In the genomic region with DNA sequence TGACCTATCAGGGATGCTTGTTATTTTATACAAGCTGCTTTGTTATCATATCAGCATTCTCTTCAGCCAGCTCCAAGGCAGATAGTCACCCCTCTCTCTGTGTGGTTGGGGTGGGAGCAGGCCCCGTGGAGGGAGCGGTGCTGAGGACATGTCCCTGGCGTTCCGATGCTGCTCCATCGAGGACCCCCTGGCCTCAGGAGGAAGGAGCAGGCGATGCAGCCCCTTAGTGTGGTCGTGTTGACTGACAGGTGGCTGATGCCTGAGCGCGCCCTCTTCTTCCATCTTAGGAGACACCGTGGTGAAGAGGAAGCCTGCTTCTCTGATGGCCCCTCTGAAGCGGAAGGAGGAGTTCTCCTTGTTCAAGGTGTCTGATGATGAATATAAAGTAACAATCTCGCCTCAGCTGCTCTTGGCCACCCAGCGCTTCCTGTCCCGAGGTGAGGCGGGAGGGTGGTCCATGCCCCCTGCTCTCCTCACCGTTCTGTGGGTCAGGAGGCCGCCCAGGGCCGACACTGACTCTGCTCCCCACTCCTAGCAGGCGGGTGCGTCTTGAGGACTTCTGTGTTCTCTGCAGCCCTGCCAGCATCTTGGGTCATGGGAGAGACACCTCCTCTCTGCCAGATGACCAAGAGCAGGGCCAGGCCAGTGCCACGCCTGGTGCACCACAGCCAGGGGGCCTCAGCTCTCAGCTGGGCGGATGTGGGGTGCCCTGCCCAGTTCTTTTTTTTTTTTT, we compare ENCODE assay signal across 26 cellular contexts.
"Had no signal": no experiment of that assay in that cellular context is flagged by ENCODE, and none has a peak within 500 bp of the region (broad histone marks: within the 10 kb centered on the region; RNA-seq: fewer than 3 reads in every experiment).

No MANE protein-coding gene starts in this region.

- FAIRE-seq: astrocyte, bronchial epithelial cell, frontal cortex had no signal

- ATAC-seq: activated CD4-positive, alpha-beta T cell treated with anti-CD3 and anti-CD28 coated beads for 36 hours; activated CD8-positive, alpha-beta memory T cell treated with anti-CD3 and anti-CD28 coated beads, Interleukin-2, amount 10 ng/mL, durations not matched to agents 7 days and 5 days; activated CD8-positive, alpha-beta T cell treated with anti-CD3 and anti-CD28 coated beads, Interleukin-2, amount 10 ng/mL, durations not matched to agents 7 days and 5 days; activated naive CD8-positive, alpha-beta T cell treated with anti-CD3 and anti-CD28 coated beads, Interleukin-2, amount 50 U/mL, for 24 hours; esophagus mucosa had no signal

- H3K27me3 ChIP-seq: adrenal gland, brain microvascular endothelial cell, dorsolateral prefrontal cortex had no signal

- H3K9me3 ChIP-seq: adrenal gland had no signal

- H3K27ac ChIP-seq: adrenal gland, brain microvascular endothelial cell, coronary artery, dorsolateral prefrontal cortex had no signal

- DNase-seq: activated CD4-positive, alpha-beta memory T cell treated with anti-CD3 and anti-CD28 coated beads for 36 hours; activated CD4-positive, alpha-beta T cell treated with anti-CD3 and anti-CD28 coated beads for 36 hours; activated CD4-positive, alpha-beta T cell treated with anti-CD3 and anti-CD28 coated beads, Interleukin-2, amount 10 ng/mL, durations not matched to agents 24 days and 14 days; activated CD4-positive, CD25-positive, alpha-beta regulatory T cell; activated CD4-positive, CD25-positive, alpha-beta regulatory T cell treated with anti-CD3 and anti-CD28 coated beads, Interleukin-2, amount 50 U/mL, for 72 hours; activated CD8-positive, alpha-beta memory T cell treated with anti-CD3 and anti-CD28 coated beads, Interleukin-2, amount 10 ng/mL, durations not matched to agents 7 days and 5 days; activated CD8-positive, alpha-beta memory T cell treated with anti-CD3 and anti-CD28 coated beads, Interleukin-2, amount 50 U/mL, for 4 hours; activated CD8-positive, alpha-beta T cell treated with anti-CD3 and anti-CD28 coated beads, Interleukin-2, amount 10 ng/mL, durations not matched to agents 7 days and 5 days; activated effector memory CD4-positive, alpha-beta T cell treated with anti-CD3 and anti-CD28 coated beads, Interleukin-2, amount 50 U/mL, for 16 hours; activated naive CD4-positive, alpha-beta T cell treated with anti-CD3 and anti-CD28 coated beads for 36 hours; activated naive CD8-positive, alpha-beta T cell treated with anti-CD3 and anti-CD28 coated beads for 36 hours; activated naive CD8-positive, alpha-beta T cell treated with anti-CD3 and anti-CD28 coated beads, Interleukin-2, amount 50 U/mL, for 24 hours; activated T-cell treated with anti-CD3 and anti-CD28 coated beads, Interleukin-2, amount 50 U/mL, for 1 hour; activated T-cell treated with anti-CD3 and anti-CD28 coated beads, Interleukin-2, amount 50 U/mL, for 48 hours; adrenal gland; brain microvascular endothelial cell; dorsolateral prefrontal cortex; effector memory CD4-positive, alpha-beta T cell; endodermal cell; foreskin fibroblast; T-helper 2 cell had no signal

- H3K4me3 ChIP-seq: adrenal gland, coronary artery, dorsolateral prefrontal cortex had no signal

- H3K36me3 ChIP-seq: brain microvascular endothelial cell had no signal
